ENCODE assay signal across 9 cellular contexts in genomic region chr16:62035115-62036092, GRCh38. TPM values are rescaled to one million over a fixed set of nuclear protein-coding genes. Genes with fewer than 3 reads are reported as not detected.
DNase-seq lines count a peak whose midpoint lies in the region; ATAC-seq and TF ChIP-seq lines count a peak whose summit lies in the region.
"Had no signal": no experiment of that assay in that cellular context is flagged by ENCODE, and none has a peak within 500 bp of the region (broad histone marks: within the 10 kb centered on the region; RNA-seq: fewer than 3 reads in every experiment).

No MANE protein-coding gene starts in this region.

- H3K4me1 ChIP-seq in mesenchymal stem cell (ENCODE audit: control insufficient read depth, insufficient read depth, low read depth, low read length) = peaks cover 22% of the 10 kb centered on the region
- H3K4me1 ChIP-seq in testis = peaks cover 7% of the 10 kb centered on the region

- no peak for TF ChIP-seq POLR2A in testis (IDR thresholded peaks at IDR 0.05)

- H4K8ac ChIP-seq in mesenchymal stem cell (ENCODE audit: low read length) = no peak overlapping the region

- ATAC-seq in HG02885 (IDR thresholded peaks at IDR 0.05; ENCODE audit: poor library complexity, unreplicated experiment) (no peak), HG02884 (IDR thresholded peaks at IDR 0.05; ENCODE audit: unreplicated experiment) (no peak)
- ATAC-seq: stimulated activated memory B cell treated with anti-CD40 and anti-IgM and Interleukin-4, amounts not matched to agents 10 μg/mL and 1 μg/mL and 100 μg/mL, for 72 hours had no signal

- peak overlapping the region; percentile 76 for H3K27ac ChIP-seq in caudate nucleus (ENCODE audit: low read depth, low read length)
- no peak overlapping the region for H3K27ac ChIP-seq in mesenchymal stem cell (ENCODE audit: low read length, poor library complexity, severe bottlenecking)
- H3K27ac ChIP-seq in testis = no peak overlapping the region

- H2BK120ac ChIP-seq in mesenchymal stem cell (ENCODE audit: low read depth, low read length) = no peak overlapping the region

- H3K9me3 ChIP-seq in mesenchymal stem cell (ENCODE audit: control insufficient read depth, low read length) (no peaks in the 10 kb centered on the region), testis (no peaks in the 10 kb centered on the region)

- no peak overlapping the region for H3K18ac ChIP-seq in mesenchymal stem cell (ENCODE audit: low read depth in 1 of 2, low read length in 2 of 2)

- peak overlapping the region; percentile 97 for H3K4me2 ChIP-seq in mesenchymal stem cell (ENCODE audit: low read length, poor library complexity, severe bottlenecking)

- no peak overlapping the region for H3K23ac ChIP-seq in mesenchymal stem cell (ENCODE audit: low read length in 2 of 2)

- intact Hi-C loops in testis (cut with DNase I; ENCODE audit: low total_unique reads) = no loop called here

- no peak overlapping the region for H2BK15ac ChIP-seq in mesenchymal stem cell (ENCODE audit: low read depth, poor library complexity, severe bottlenecking)

- H2BK5ac ChIP-seq in mesenchymal stem cell (ENCODE audit: low read depth, low read length, poor library complexity, severe bottlenecking) = no peak overlapping the region

- H3K36me3 ChIP-seq in mesenchymal stem cell (ENCODE audit: control insufficient read depth in 1 of 2, insufficient read depth in 2 of 2, low read depth in 1 of 2, low read length in 2 of 2) (no peaks in the 10 kb centered on the region), testis (ENCODE audit: low read depth, missing control alignments) (no peaks in the 10 kb centered on the region)

- H3K9ac ChIP-seq in mesenchymal stem cell (ENCODE audit: low read length) = no peak overlapping the region

- TF ChIP-seq CTCF in testis (IDR thresholded peaks at IDR 0.05) = no peak

- H3K27me3 ChIP-seq in mesenchymal stem cell (ENCODE audit: control insufficient read depth in 1 of 2, insufficient read depth in 1 of 2, low read length in 2 of 2) = peaks cover 30 to 52% of the 10 kb centered on the region in 2 experiments
- H3K27me3 ChIP-seq in testis = no peaks in the 10 kb centered on the region

- DNase-seq in NCI-H1417 (lab: John Stamatoyannopoulos, UW) (peak in 2 of 3 experiments; percentile 75 to 79), NCI-H1417 treated with DMSO at 0.1 percent for 48 hours (lab: John Stamatoyannopoulos, UW) (no peak), caudate nucleus (lab: John Stamatoyannopoulos, UW) (peak in 20 of 61 donors; percentile 15 to 64 (median 46)), mesenchymal stem cell (no peak), testis (peak; percentile 49), SIG-M5 treated with dmso at 0.1 percent for 504 hours (lab: John Stamatoyannopoulos, UW; ENCODE audit: unreplicated experiment) (no peak)

- H2AK5ac ChIP-seq in mesenchymal stem cell (ENCODE audit: low read length, severe bottlenecking) = no peak overlapping the region

- no peak overlapping the region for H3K4ac ChIP-seq in mesenchymal stem cell (ENCODE audit: low read depth in 1 of 2, low read length in 2 of 2)

- H2BK12ac ChIP-seq in mesenchymal stem cell (ENCODE audit: low read length in 2 of 2) = no peak overlapping the region

- WGBS in mesenchymal stem cell = 3% methylated on average over 65 of the region's 65 CpGs
- 1 to 5% methylated on average over 16 to 61 of the region's 65 CpGs for WGBS in testis, 2 donors

- H2AFZ ChIP-seq in mesenchymal stem cell (ENCODE audit: low read depth, low read length) = no peak overlapping the region

- H3K4me3 ChIP-seq in mesenchymal stem cell (ENCODE audit: insufficient read depth in 1 of 2, low read depth in 1 of 2, low read length in 2 of 2) (peak overlapping the region; percentile 24 to 54), testis (peak overlapping the region; percentile 29 to 43)

- H4K91ac ChIP-seq in mesenchymal stem cell (ENCODE audit: low read length) = no peak overlapping the region

- H3K79me1 ChIP-seq in mesenchymal stem cell (replicated peaks; ENCODE audit: low read length, poor library complexity, severe bottlenecking) = no peaks in the 10 kb centered on the region

- H3K14ac ChIP-seq in mesenchymal stem cell (ENCODE audit: low read length in 2 of 2) = no peak overlapping the region

RNA-seq across cellular contexts. Expression of gene CDH8, which starts 0.8 kb away (rescaled TPM):
- polyA plus RNA-seq in mesenchymal stem cell (2013, experiment 1 of 2) = 0.61 TPM
- polyA plus RNA-seq in mesenchymal stem cell (2013, experiment 2 of 2) = 0.33 TPM
- 1 to 10 TPM in 1 of 2 donors, under 1 TPM in 1; 0.87 to 2.8 TPM for total RNA-seq in testis
- 0.83 TPM for polyA plus RNA-seq in testis (ENCODE audit: insufficient read depth, low read depth, low replicate concordance)

Comparison
In these comparisons a context has a peak if more than half of its experiments do, and no peak if none do; other contexts are left out.
1. DNase-seq: peak in NCI-H1417 (2 of 3) and testis (single experiment); none in NCI-H1417 treated with DMSO at 0.1 percent for 48 hours (single experiment), mesenchymal stem cell (single experiment) and SIG-M5 treated with dmso at 0.1 percent for 504 hours (single experiment).